Comparison of ENCODE assay signal across 16 cellular contexts in the genomic region with DNA sequence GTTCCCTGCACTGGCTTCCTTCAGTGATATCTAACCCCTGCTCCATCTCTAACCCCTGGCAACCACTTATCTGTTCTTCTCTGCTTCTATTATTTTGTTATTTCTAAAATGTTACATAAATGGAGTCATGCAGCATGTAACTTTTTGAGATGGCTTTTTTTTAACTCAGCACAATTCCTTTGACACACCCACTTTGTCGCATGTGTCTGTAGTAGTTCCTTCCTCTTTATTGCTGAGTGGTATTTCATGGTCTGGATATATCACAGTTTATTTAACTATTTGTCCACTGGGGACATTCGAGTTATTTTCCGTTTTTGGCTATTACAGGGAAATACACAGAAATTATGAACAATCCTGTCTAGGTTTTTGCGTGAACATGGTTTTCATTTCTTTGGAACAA.
A peak's percentile ranks its signal among the peaks of the same experiment; 100 is the strongest.
DNase-seq lines count a peak whose midpoint lies in the region; ATAC-seq, FAIRE-seq and TF ChIP-seq lines count a peak whose summit lies in the region.
"Had no signal": no experiment of that assay in that cellular context is flagged by ENCODE, and none has a peak within 500 bp of the region (broad histone marks: within the 10 kb centered on the region; RNA-seq: fewer than 3 reads in every experiment).

No MANE protein-coding gene starts in this region.

- H3K18ac ChIP-seq in H9 (ENCODE audit: insufficient read length, low read depth, low read length) (no peak overlapping the region), mesenchymal stem cell (ENCODE audit: low read depth in 1 of 2, low read length in 2 of 2) (no peak overlapping the region)

- H3K23ac ChIP-seq in H9 (ENCODE audit: insufficient read length, low read depth, low read length) (no peak overlapping the region), mesenchymal stem cell (ENCODE audit: low read length in 2 of 2) (no peak overlapping the region)

- POLR2A ChIA-PET in endothelial cell of umbilical vein (lab: Charles Lee): no interaction called here

- H4K5ac ChIP-seq in H9 (ENCODE audit: insufficient read length, low read depth, low read length): no peak overlapping the region

- CTCF ChIA-PET in endothelial cell of umbilical vein (lab: Charles Lee): no interaction called here

- TF ChIP-seq CTCF in CD14-positive monocyte (IDR thresholded peaks at IDR 0.05) (no peak), H9 (conservative IDR thresholded peaks at IDR 0.05) (no peak), endothelial cell of umbilical vein (IDR thresholded peaks at IDR 0.05; ENCODE audit: extremely low read depth in 1 of 2, insufficient read depth in 1 of 2, low read depth in 1 of 2, low read length in 2 of 2) (no peak)

- H3K4me1 ChIP-seq in H9 (ENCODE audit: insufficient read depth, low read length) (peaks cover 16% of the 10 kb centered on the region), endothelial cell of umbilical vein (ENCODE audit: control insufficient read depth, extremely low read depth, insufficient read depth, low read length) (peaks cover 19% of the 10 kb centered on the region), mesenchymal stem cell (ENCODE audit: control insufficient read depth, insufficient read depth, low read depth, low read length) (peaks cover 9% of the 10 kb centered on the region)

- no peak overlapping the region for H2BK15ac ChIP-seq in H9 (ENCODE audit: low read depth, low read length)
- H2BK15ac ChIP-seq in mesenchymal stem cell (ENCODE audit: low read depth, poor library complexity, severe bottlenecking): no peak overlapping the region

- no peak for ATAC-seq in GM18519 (IDR thresholded peaks at IDR 0.05; ENCODE audit: low FRiP score, unreplicated experiment)
- ATAC-seq: SK-N-SH treated with all-trans-retinoic acid at 6 μM for 48 hours, T-helper 17 cell had no signal

- no peak overlapping the region for H2BK20ac ChIP-seq in H9 (ENCODE audit: low read depth, low read length, poor library complexity, severe bottlenecking)

- H3K79me2 ChIP-seq in H9 (ENCODE audit: insufficient read depth, low read length): no peaks in the 10 kb centered on the region; the same call in 1 of the 2 replicates
- H3K79me2 ChIP-seq in endothelial cell of umbilical vein (ENCODE audit: control insufficient read depth, insufficient read depth, low read length): peaks cover 43% of the 10 kb centered on the region

- intact Hi-C loops in CD14-positive monocyte (cut with micrococcal nuclease) (no loop called here), endothelial cell of umbilical vein (cut with micrococcal nuclease) (loop anchor here (5.0 kb wide), 1 partner anchor 236 kb away; no protein-coding TSS in a partner anchor)

- dilution Hi-C loops in endothelial cell of umbilical vein (cut with MboI; ENCODE audit: extremely low pct_ligation_motif_present, low sequenced_read_pairs): no loop called here

- H3K4me3 Mint-ChIP-seq in CD14-positive monocyte (peak overlapping the region; percentile 8 to 43), H9 (no peak overlapping the region)
- H3K4me3 Mint-ChIP-seq: CD8-positive, alpha-beta memory T cell; T-helper 17 cell had no signal

- H3K27me3 ChIP-seq in H9 (ENCODE audit: insufficient read depth, low read length) (no peaks in the 10 kb centered on the region), endothelial cell of umbilical vein (ENCODE audit: control insufficient read depth in 2 of 2, insufficient read depth in 2 of 2, low read length in 2 of 2) (no peaks in the 10 kb centered on the region), H7 (ENCODE audit: control insufficient read depth, insufficient read depth, low read length) (no peaks in the 10 kb centered on the region), mesenchymal stem cell (ENCODE audit: control insufficient read depth in 1 of 2, insufficient read depth in 1 of 2, low read length in 2 of 2) (no peaks in the 10 kb centered on the region)

- no peak overlapping the region for H3K4ac ChIP-seq in H9 (ENCODE audit: low read depth, low read length)
- H3K4ac ChIP-seq in mesenchymal stem cell (ENCODE audit: low read depth in 1 of 2, low read length in 2 of 2): no peak overlapping the region

- H3K4me1 Mint-ChIP-seq in CD14-positive monocyte: peaks cover 42% of the 10 kb centered on the region
- peaks cover 34 to 35% of the 10 kb centered on the region in 2 experiments for H3K4me1 Mint-ChIP-seq in H9
- H3K4me1 Mint-ChIP-seq: CD8-positive, alpha-beta memory T cell had no signal

- no peak overlapping the region for H3K4me3 ChIP-seq in endothelial cell of umbilical vein (replicated peaks in 1 of 3; ENCODE audit: insufficient read depth in 1 of 3, low read depth in 1 of 3, low read length in 3 of 3)
- H3K4me3 ChIP-seq in H7 (ENCODE audit: insufficient read depth, low read depth, low read length): no peak overlapping the region
- H3K4me3 ChIP-seq in mesenchymal stem cell (ENCODE audit: insufficient read depth in 1 of 2, low read depth in 1 of 2, low read length in 2 of 2): no peak overlapping the region

- H4K91ac ChIP-seq in H9 (ENCODE audit: insufficient read length, low read depth, low read length) (no peak overlapping the region), mesenchymal stem cell (ENCODE audit: low read length) (no peak overlapping the region)

- H3K9me3 ChIP-seq in H9 (ENCODE audit: control insufficient read depth, low read depth, low read length): no peaks in the 10 kb centered on the region
- no peaks in the 10 kb centered on the region for H3K9me3 ChIP-seq in endothelial cell of umbilical vein (replicated peaks; ENCODE audit: control insufficient read depth, insufficient read depth, low read length)
- H3K9me3 ChIP-seq in mesenchymal stem cell (ENCODE audit: control insufficient read depth, low read length): no peaks in the 10 kb centered on the region

- H3K9ac ChIP-seq in H9 (ENCODE audit: extremely low read depth, insufficient read length, low read length) (no peak overlapping the region), endothelial cell of umbilical vein (replicated peaks; ENCODE audit: extremely low read depth, insufficient read depth, low read length) (no peak overlapping the region), mesenchymal stem cell (ENCODE audit: low read length) (no peak overlapping the region)

- no peak overlapping the region for H3K27ac ChIP-seq in H9 (ENCODE audit: insufficient read length, low read depth, low read length)
- H3K27ac ChIP-seq in endothelial cell of umbilical vein (ENCODE audit: insufficient read depth, low read depth, low read length): no peak overlapping the region
- no peak overlapping the region for H3K27ac ChIP-seq in mesenchymal stem cell (ENCODE audit: low read length, poor library complexity, severe bottlenecking)

- H3K4me2 ChIP-seq in H9 (ENCODE audit: insufficient read depth, insufficient read length, low read length) (no peak overlapping the region), endothelial cell of umbilical vein (ENCODE audit: insufficient read depth, low read length) (no peak overlapping the region), mesenchymal stem cell (ENCODE audit: low read length, poor library complexity, severe bottlenecking) (no peak overlapping the region)

- H3K27ac Mint-ChIP-seq in CD14-positive monocyte: peak overlapping the region; percentile 63 to 97 (median 89)
- H3K27ac Mint-ChIP-seq in H9: peak overlapping the region in 2 of 3 experiments; percentile 16 to 69; a peak in 3 of 7 replicates
- H3K27ac Mint-ChIP-seq: CD8-positive, alpha-beta memory T cell; T-helper 17 cell had no signal

- no peak overlapping the region for H2BK5ac ChIP-seq in H9 (ENCODE audit: insufficient read length, low read length)
- H2BK5ac ChIP-seq in mesenchymal stem cell (ENCODE audit: low read depth, low read length, poor library complexity, severe bottlenecking): no peak overlapping the region

- no peaks in the 10 kb centered on the region for H3K23me2 ChIP-seq in H9 (ENCODE audit: insufficient read length, low read depth, low read length, poor library complexity, severe bottlenecking)

- H3K9me1 ChIP-seq in endothelial cell of umbilical vein (replicated peaks; ENCODE audit: control insufficient read depth, extremely low read depth, insufficient read depth, low read length): no peaks in the 10 kb centered on the region

- no CpG with 5 or more reads among the region's 4 CpGs for WGBS in H9 (ENCODE audit: extremely low coverage, insufficient read length, low lambda C conversion rate)
- WGBS in mesenchymal stem cell: 97% methylated on average over 3 of the region's 4 CpGs

- TF ChIP-seq POLR2A in endothelial cell of umbilical vein (IDR thresholded peaks at IDR 0.05; ENCODE audit: low read depth, low read length): no peak

- H3K79me1 ChIP-seq in H9 (ENCODE audit: insufficient read depth, low read depth, low read length, poor library complexity, severe bottlenecking) (no peaks in the 10 kb centered on the region), mesenchymal stem cell (replicated peaks; ENCODE audit: low read length, poor library complexity, severe bottlenecking) (peaks cover 15% of the 10 kb centered on the region)

- H4K8ac ChIP-seq in H9 (replicated peaks; ENCODE audit: insufficient read length, low read depth, low read length) (no peak overlapping the region), mesenchymal stem cell (ENCODE audit: low read length) (no peak overlapping the region)

- H3K27me3 Mint-ChIP-seq in CD14-positive monocyte (ENCODE audit: low read depth in 3 of 3) (peaks cover 0 to 1% (median 0%) of the 10 kb centered on the region in 3 donors), H9 (ENCODE audit: low read depth) (peaks cover 3% of the 10 kb centered on the region; the same call in 1 of the 2 replicates)

- H3T11ph ChIP-seq in H9 (ENCODE audit: low read length): no peak overlapping the region

- H2AFZ ChIP-seq in H9 (ENCODE audit: low read length) (no peak overlapping the region), endothelial cell of umbilical vein (ENCODE audit: low read depth, low read length) (no peak overlapping the region), mesenchymal stem cell (ENCODE audit: low read depth, low read length) (no peak overlapping the region)

- H2BK120ac ChIP-seq in H9 (ENCODE audit: low read depth, low read length, poor library complexity, severe bottlenecking) (no peak overlapping the region), mesenchymal stem cell (ENCODE audit: low read depth, low read length) (no peak overlapping the region)

- BruUV-seq in endothelial cell of umbilical vein (replicated peaks; lab: Mats Ljungman, UMichigan): no TSS peak

- H3K36me3 Mint-ChIP-seq in CD14-positive monocyte: peaks cover 30 to 43% of the 10 kb centered on the region in 2 donors
- peaks cover 29 to 48% (median 47%) of the 10 kb centered on the region in 3 experiments for H3K36me3 Mint-ChIP-seq in H9 (ENCODE audit: insufficient read depth in 1 of 3, low read depth in 3 of 3)
- H3K36me3 Mint-ChIP-seq: CD8-positive, alpha-beta memory T cell had no signal

- H2BK12ac ChIP-seq in H9 (ENCODE audit: insufficient read length, low read depth, low read length): no peak overlapping the region
- H2BK12ac ChIP-seq in mesenchymal stem cell (ENCODE audit: low read length in 2 of 2): no peak overlapping the region

- no peaks in the 10 kb centered on the region for H3K9me3 Mint-ChIP-seq in CD14-positive monocyte
- H3K9me3 Mint-ChIP-seq in H9: peaks cover 4 to 5% of the 10 kb centered on the region in 2 experiments; a peak in 3 of 5 replicates
- H3K9me3 Mint-ChIP-seq: CD8-positive, alpha-beta memory T cell had no signal

- H4K20me1 ChIP-seq in H9 (ENCODE audit: control insufficient read depth, insufficient read depth, insufficient read length) (no peaks in the 10 kb centered on the region), endothelial cell of umbilical vein (replicated peaks; ENCODE audit: control insufficient read depth, extremely low read depth, insufficient read depth, low read length) (no peaks in the 10 kb centered on the region)

- DNase-seq in CD14-positive monocyte (ENCODE audit: low spot score) (no peak), H9 (no peak), NOMO-1 treated with DMSO at 0.1 percent for 48 hours (lab: John Stamatoyannopoulos, UW; ENCODE audit: unreplicated experiment) (peak; percentile 67), endothelial cell of umbilical vein (ENCODE audit: low read depth, low spot score) (no peak), H7 (no peak), mesenchymal stem cell (no peak), COR-L47 (lab: John Stamatoyannopoulos, UW) (no peak)
- DNase-seq: CD8-positive, alpha-beta memory T cell; NCI-H1048; NCI-H226; NCI-H526 treated with DMSO at 0.1 percent for 48 hours; T-helper 17 cell had no signal

- H3K56ac ChIP-seq in H9 (ENCODE audit: insufficient read length, low read depth, low read length): no peak overlapping the region

- H2AK5ac ChIP-seq in H9 (ENCODE audit: insufficient read length, low read length) (no peak overlapping the region), mesenchymal stem cell (ENCODE audit: low read length, severe bottlenecking) (no peak overlapping the region)

- FAIRE-seq in endothelial cell of umbilical vein (lab: Jason Lieb, UNC): peak; percentile 35
- FAIRE-seq: GM18507, H1 had no signal

- no peak overlapping the region for H3K14ac ChIP-seq in H9 (ENCODE audit: insufficient read depth, low read length)
- no peak overlapping the region for H3K14ac ChIP-seq in mesenchymal stem cell (ENCODE audit: low read length in 2 of 2)

- H3K36me3 ChIP-seq in endothelial cell of umbilical vein (ENCODE audit: control insufficient read depth in 2 of 2, extremely low read depth in 1 of 2, insufficient read depth in 2 of 2, low read length in 2 of 2) (peaks cover 2 to 4% of the 10 kb centered on the region in 2 experiments), H7 (replicated peaks; ENCODE audit: control insufficient read depth, insufficient read depth, low read length) (peaks cover 5% of the 10 kb centered on the region), mesenchymal stem cell (ENCODE audit: control insufficient read depth in 1 of 2, insufficient read depth in 2 of 2, low read depth in 1 of 2, low read length in 2 of 2) (peaks cover 21 to 93% of the 10 kb centered on the region in 2 experiments)

Comparison
In these comparisons a context has a peak if more than half of its experiments do, and no peak if none do; other contexts are left out.
1. H3K4me3 Mint-ChIP-seq: peak in CD14-positive monocyte (2 of 2); none in H9 (0 of 2).